ENCODE assay signal across 10 cellular contexts in the genomic region with DNA sequence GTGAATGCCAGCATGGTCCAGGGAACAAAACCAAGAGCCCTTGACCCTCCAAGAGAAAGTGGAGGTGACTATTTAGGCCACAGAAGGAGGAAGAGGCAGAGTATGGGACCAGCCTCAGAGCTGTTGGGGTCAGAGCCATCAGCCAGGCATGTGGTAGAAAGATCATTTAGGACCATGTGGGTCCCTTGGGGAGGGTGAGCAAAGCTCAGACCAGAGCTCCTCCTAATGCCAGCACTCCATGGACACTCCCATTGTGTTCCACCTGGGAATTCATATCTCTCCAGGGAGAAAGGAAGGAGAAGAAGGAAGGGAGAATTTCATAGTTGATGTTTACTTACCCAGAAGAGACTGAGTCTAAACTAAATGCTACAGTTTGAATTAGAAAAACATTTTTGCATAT.
"Had no signal": no experiment of that assay in that cellular context is flagged by ENCODE, and none has a peak within 500 bp of the region (broad histone marks: within the 10 kb centered on the region; RNA-seq: fewer than 3 reads in every experiment).

No MANE protein-coding gene starts in this region.

- H3K27ac ChIP-seq: heart right ventricle, suprapubic skin had no signal

- DNase-seq: activated B cell treated with CpG ODN at 0.5 μM for 24 hours; activated CD4-positive, alpha-beta T cell treated with anti-CD3 and anti-CD28 coated beads, Interleukin-2, amount 10 ng/mL, durations not matched to agents 24 days and 14 days; activated naive CD4-positive, alpha-beta T cell treated with anti-CD3 and anti-CD28 coated beads, Interleukin-2, amount 50 U/mL, for 16 hours; endodermal cell; heart right ventricle; left ventricle myocardium superior; stimulated activated CD4-positive, alpha-beta T cell treated with anti-CD3 and anti-CD28 coated beads, Interleukin-2, amount 100 ng/mL, for 48 hours; stimulated activated naive CD4-positive, alpha-beta T cell treated with Interleukin-2 at 50 U/mL for 16 hours; T-helper 17 cell had no signal

- H3K36me3 ChIP-seq: heart right ventricle, suprapubic skin had no signal

- H3K4me3 ChIP-seq: heart right ventricle, suprapubic skin had no signal

- H3K27me3 ChIP-seq: suprapubic skin had no signal

- ATAC-seq: heart right ventricle, left ventricle myocardium superior, T-helper 17 cell had no signal

- H3K9me3 ChIP-seq: suprapubic skin had no signal
